ENCODE assay signal across 8 cellular contexts in genomic region chr10:15141136-15142067, GRCh38. TPM values are rescaled to one million over a fixed set of nuclear protein-coding genes. Genes with fewer than 3 reads are reported as not detected.
DNase-seq lines count a peak whose midpoint lies in the region; ATAC-seq and TF ChIP-seq lines count a peak whose summit lies in the region.

No MANE protein-coding gene starts in this region.

- H3K27me3 ChIP-seq in Loucy (ENCODE audit: insufficient read depth, low read length, poor library complexity, severe bottlenecking) (no peaks in the 10 kb centered on the region), esophagus squamous epithelium (no peaks in the 10 kb centered on the region)

- peaks cover 30% of the 10 kb centered on the region; the same call in 1 of the 2 replicates for H3K36me3 ChIP-seq in Loucy (ENCODE audit: insufficient read depth, low read length)
- peaks cover 0 to 25% (median 0%) of the 10 kb centered on the region in 3 donors for H3K36me3 ChIP-seq in esophagus squamous epithelium

- intact Hi-C loops in esophagus squamous epithelium (cut with DNase I) = no loop called here

- H4K20me1 ChIP-seq in Loucy (ENCODE audit: insufficient read depth, low read length, poor library complexity, severe bottlenecking) = no peaks in the 10 kb centered on the region

- peak overlapping the region; percentile 90 for H3K4me2 ChIP-seq in Loucy (ENCODE audit: low read depth, low read length, poor library complexity, severe bottlenecking)

- no peaks in the 10 kb centered on the region for H3K9me2 ChIP-seq in Loucy (replicated peaks; ENCODE audit: low read depth, low read length)

- H3K4me1 ChIP-seq in Loucy (ENCODE audit: insufficient read depth, low read length, poor library complexity, severe bottlenecking) = peaks cover 49% of the 10 kb centered on the region
- H3K4me1 ChIP-seq in esophagus squamous epithelium = peaks cover 0 to 3% (median 0%) of the 10 kb centered on the region in 3 donors

- DNase-seq in GM10266 (ENCODE audit: extremely low spot score) (peak; percentile 63), cerebellum (ENCODE audit: low spot score) (peak; percentile 24), esophagus squamous epithelium (lab: John Stamatoyannopoulos, UW) (no peak), H4 (ENCODE audit: low spot score) (no peak), COLO829 (ENCODE audit: low spot score) (no peak), glomerular visceral epithelial cell (ENCODE audit: extremely low spot score) (no peak)

- no peak for TF ChIP-seq CTCF in GM10266 (IDR thresholded peaks at IDR 0.05; ENCODE audit: control insufficient read depth, insufficient read depth, low read depth, missing control alignments)
- TF ChIP-seq CTCF in Loucy (conservative IDR thresholded peaks at IDR 0.05; ENCODE audit: low read length) = no peak
- TF ChIP-seq CTCF in esophagus squamous epithelium (IDR thresholded peaks at IDR 0.05) = no peak

- no peak overlapping the region for H3K27ac ChIP-seq in esophagus squamous epithelium

- H3F3A ChIP-seq in Loucy (ENCODE audit: low read depth) = peaks cover 20% of the 10 kb centered on the region; the same call in 1 of the 2 replicates

- WGBS in esophagus squamous epithelium, 2 donors = 67 to 77% methylated on average over 16 of the region's 16 CpGs

- TF ChIP-seq POLR2A in esophagus squamous epithelium (IDR thresholded peaks at IDR 0.05) = no peak

- no peak overlapping the region for H2AFZ ChIP-seq in Loucy (ENCODE audit: low read length)

- H3K4me3 ChIP-seq in Loucy (ENCODE audit: low read length, poor library complexity, severe bottlenecking) (peak overlapping the region; percentile 71), esophagus squamous epithelium (no peak overlapping the region)

- peaks cover 58% of the 10 kb centered on the region for H3K79me2 ChIP-seq in Loucy (ENCODE audit: insufficient read depth, low read length)

- no peaks in the 10 kb centered on the region for H3K9me3 ChIP-seq in Loucy (ENCODE audit: insufficient read depth, low read depth, low read length)
- H3K9me3 ChIP-seq in esophagus squamous epithelium = no peaks in the 10 kb centered on the region

- H3K9ac ChIP-seq in Loucy (ENCODE audit: low read depth, low read length, poor library complexity, severe bottlenecking) = peak overlapping the region; percentile 61

- ATAC-seq in GM21515 (IDR thresholded peaks at IDR 0.05; ENCODE audit: unreplicated experiment) = peak; percentile 88

RNA-seq across cellular contexts. Expression of gene NMT2, which starts 27.1 kb away (rescaled TPM):
- 35.0 TPM for total RNA-seq in cerebellum
- total RNA-seq in esophagus squamous epithelium = 10 to 100 TPM in 2 of 4 donors, 1 to 10 TPM in 2; 4.8 to 12.8 (median 7.8) TPM
- total RNA-seq in H4 (2014; rRNA removed; shearing (Covaris generic)) = 17.1 and 25.7 TPM in 2 replicates

RNA-seq across cellular contexts. Expression of gene RPP38, which starts 44.2 kb away (rescaled TPM):
- total RNA-seq in cerebellum (5.9 TPM), esophagus squamous epithelium (10 to 100 TPM; 10.8 to 21.0 (median 14.8) TPM)
- 10.0 and 13.1 TPM in 2 replicates for total RNA-seq in H4 (2014; rRNA removed; shearing (Covaris generic))

RNA-seq across cellular contexts. Expression of gene ACBD7, which starts 52.8 kb away (rescaled TPM):
- total RNA-seq in cerebellum (16.7 TPM), esophagus squamous epithelium (under 1 TPM in 3 of 4 donors, not detected in 1; 0.31 to 0.91 (median 0.76) TPM)
- total RNA-seq in H4 (2014; rRNA removed; shearing (Covaris generic)) = 1.6 and 1.7 TPM in 2 replicates

Comparison
In these comparisons a context has a peak if more than half of its experiments do, and no peak if none do; other contexts are left out.
1. DNase-seq: peak in GM10266 (single experiment) and cerebellum (single experiment); none in esophagus squamous epithelium (single experiment), H4 (single experiment), COLO829 (single experiment) and glomerular visceral epithelial cell (single experiment).